Comparison of ENCODE assay signal across 2 cellular contexts in the genomic region with DNA sequence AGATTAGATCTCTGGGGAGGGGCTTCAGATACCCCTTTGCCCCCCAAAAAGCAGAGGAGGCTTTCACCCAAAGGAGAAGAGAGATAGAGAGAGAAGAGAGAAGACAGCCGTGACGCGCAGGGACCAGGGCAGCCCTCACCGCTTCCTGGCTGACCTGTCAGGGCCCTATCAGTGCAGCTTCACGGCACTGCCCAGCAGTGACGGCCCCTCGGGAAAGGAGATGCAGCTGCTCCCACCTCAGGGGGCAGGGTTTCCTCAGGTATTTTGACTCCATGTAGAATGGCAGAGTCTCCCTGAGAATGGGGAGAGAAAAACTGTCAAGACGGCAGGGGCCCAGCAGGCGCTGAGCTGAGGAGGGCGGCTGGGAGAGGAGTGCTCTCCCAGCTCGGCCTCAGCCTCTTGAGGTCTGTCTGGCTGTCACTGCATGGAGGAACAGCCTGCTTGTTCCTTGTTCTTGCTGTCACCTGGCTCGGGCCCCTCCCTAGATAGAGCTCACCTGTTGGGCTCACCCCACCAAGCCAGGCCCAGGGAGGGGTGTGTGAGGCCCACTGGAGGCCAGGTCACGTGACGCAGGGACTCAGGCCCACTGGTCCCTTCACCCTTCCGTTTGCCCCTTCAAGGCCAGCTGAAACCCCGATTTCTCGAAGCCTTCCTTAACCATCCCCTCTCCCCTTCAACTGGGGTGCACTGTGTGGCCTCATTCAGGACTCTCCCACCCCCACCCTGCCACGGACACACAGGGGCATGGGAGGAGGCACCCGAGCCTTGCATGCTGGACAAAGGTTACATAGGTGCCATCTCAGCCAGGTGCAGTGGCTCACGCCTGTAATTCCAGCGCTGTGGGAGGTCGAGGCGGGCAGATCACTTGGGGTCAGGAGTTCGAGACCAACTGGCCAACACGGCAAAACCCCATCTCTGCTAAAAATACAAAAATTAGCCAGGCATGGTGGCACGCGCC.
TF ChIP-seq lines count a peak whose summit lies in the region.

No MANE protein-coding gene starts in this region.

TF ChIP-seq in IMR-90, 13 proteins besides CTCF, POLR2A, EP300 and RAD21:
- no peak for TF ChIP-seq BHLHE40 (IDR thresholded peaks at IDR 0.05; ENCODE audit: low read depth, low read length)
- TF ChIP-seq, protein P1, sequence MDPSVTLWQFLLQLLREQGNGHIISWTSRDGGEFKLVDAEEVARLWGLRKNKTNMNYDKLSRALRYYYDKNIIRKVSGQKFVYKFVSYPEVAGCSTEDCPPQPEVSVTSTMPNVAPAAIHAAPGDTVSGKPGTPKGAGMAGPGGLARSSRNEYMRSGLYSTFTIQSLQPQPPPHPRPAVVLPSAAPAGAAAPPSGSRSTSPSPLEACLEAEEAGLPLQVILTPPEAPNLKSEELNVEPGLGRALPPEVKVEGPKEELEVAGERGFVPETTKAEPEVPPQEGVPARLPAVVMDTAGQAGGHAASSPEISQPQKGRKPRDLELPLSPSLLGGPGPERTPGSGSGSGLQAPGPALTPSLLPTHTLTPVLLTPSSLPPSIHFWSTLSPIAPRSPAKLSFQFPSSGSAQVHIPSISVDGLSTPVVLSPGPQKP (IDR thresholded peaks at IDR 0.05; ENCODE audit: borderline replicate concordance, low read depth, low read length) = no peak

TF ChIP-seq in GM12878, 131 proteins besides CTCF, POLR2A, EP300 and RAD21:
- TF ChIP-seq, protein P2, sequence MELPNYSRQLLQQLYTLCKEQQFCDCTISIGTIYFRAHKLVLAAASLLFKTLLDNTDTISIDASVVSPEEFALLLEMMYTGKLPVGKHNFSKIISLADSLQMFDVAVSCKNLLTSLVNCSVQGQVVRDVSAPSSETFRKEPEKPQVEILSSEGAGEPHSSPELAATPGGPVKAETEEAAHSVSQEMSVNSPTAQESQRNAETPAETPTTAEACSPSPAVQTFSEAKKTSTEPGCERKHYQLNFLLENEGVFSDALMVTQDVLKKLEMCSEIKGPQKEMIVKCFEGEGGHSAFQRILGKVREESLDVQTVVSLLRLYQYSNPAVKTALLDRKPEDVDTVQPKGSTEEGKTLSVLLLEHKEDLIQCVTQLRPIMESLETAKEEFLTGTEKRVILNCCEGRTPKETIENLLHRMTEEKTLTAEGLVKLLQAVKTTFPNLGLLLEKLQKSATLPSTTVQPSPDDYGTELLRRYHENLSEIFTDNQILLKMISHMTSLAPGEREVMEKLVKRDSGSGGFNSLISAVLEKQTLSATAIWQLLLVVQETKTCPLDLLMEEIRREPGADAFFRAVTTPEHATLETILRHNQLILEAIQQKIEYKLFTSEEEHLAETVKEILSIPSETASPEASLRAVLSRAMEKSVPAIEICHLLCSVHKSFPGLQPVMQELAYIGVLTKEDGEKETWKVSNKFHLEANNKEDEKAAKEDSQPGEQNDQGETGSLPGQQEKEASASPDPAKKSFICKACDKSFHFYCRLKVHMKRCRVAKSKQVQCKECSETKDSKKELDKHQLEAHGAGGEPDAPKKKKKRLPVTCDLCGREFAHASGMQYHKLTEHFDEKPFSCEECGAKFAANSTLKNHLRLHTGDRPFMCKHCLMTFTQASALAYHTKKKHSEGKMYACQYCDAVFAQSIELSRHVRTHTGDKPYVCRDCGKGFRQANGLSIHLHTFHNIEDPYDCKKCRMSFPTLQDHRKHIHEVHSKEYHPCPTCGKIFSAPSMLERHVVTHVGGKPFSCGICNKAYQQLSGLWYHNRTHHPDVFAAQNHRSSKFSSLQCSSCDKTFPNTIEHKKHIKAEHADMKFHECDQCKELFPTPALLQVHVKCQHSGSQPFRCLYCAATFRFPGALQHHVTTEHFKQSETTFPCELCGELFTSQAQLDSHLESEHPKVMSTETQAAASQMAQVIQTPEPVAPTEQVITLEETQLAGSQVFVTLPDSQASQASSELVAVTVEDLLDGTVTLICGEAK (IDR thresholded peaks at IDR 0.05; ENCODE audit: borderline replicate concordance) = no peak
- TF ChIP-seq USF1 (IDR thresholded peaks at IDR 0.05; ENCODE audit: borderline replicate concordance, extremely low read length, insufficient read depth, low read depth, low read length) (peak; percentile 60), POU2F2 (IDR thresholded peaks at IDR 0.05; ENCODE audit: borderline replicate concordance, low read depth, low read length) (no peak), BHLHE40 (IDR thresholded peaks at IDR 0.05; ENCODE audit: borderline replicate concordance in 1 of 2, low read depth in 2 of 2, low read length in 1 of 2) (peak in 1 of 2 experiments; percentile 21; a peak in 1 of 4 replicates)
TF ChIP-seq in GM12878: peak in this region for 2.
